Comparison of ENCODE assay signal across 21 cellular contexts in the genomic region with DNA sequence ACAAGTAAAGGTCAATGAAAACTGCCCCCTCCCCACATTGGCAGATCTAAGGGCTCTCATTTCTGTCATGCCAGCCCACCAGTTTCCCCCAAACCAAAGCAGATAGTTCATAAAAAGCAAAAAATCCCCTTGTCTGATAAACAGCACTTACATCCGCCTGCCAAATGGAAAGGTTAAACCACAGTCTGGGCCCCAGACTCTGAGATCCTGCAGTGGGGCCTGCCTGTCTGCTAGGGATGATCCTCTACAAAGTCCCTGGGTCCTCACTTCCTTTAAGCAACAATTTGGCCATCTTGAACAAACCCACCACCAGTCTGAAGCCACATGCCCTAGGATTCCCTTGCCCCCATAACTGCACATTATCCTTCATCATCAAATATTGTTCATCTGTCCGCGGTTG. TPM values are rescaled to one million over a fixed set of nuclear protein-coding genes. Genes with fewer than 3 reads are reported as not detected.
DNase-seq lines count a peak whose midpoint lies in the region; ATAC-seq lines count a peak whose summit lies in the region.
"Had no signal": no experiment of that assay in that cellular context is flagged by ENCODE, and none has a peak within 500 bp of the region (broad histone marks: within the 10 kb centered on the region; RNA-seq: fewer than 3 reads in every experiment).

No MANE protein-coding gene starts in this region.

- H3K36me3 Mint-ChIP-seq in activated CD8-positive, alpha-beta T cell treated with anti-CD3 and anti-CD28 coated beads, Interleukin-2, amount 10 ng/mL, durations not matched to agents 7 days and 5 days (ENCODE audit: low read depth), result peaks cover 78% of the 10 kb centered on the region

- POLR2A ChIA-PET in activated CD8-positive, alpha-beta T cell treated with anti-CD3 and anti-CD28 coated beads, Interleukin-2, amount 10 ng/mL, durations not matched to agents 7 days and 5 days (lab: Charles Lee), result interaction anchor here (0.6 to 2.3 kb wide), 3 partner anchors 10 to 322 kb away, joined by 3 to 8 read pairs (median 3); a partner anchor contains a TSS

- intact Hi-C loops in posterior vena cava (cut with DNase I), result loop anchor here in 1 of 2 donors (10.0 kb wide), 1 partner anchor 47 kb away; no protein-coding TSS in a partner anchor

- H3K4me3 Mint-ChIP-seq in activated CD8-positive, alpha-beta T cell treated with anti-CD3 and anti-CD28 coated beads, Interleukin-2, amount 10 ng/mL, durations not matched to agents 7 days and 5 days, result no peak overlapping the region
- H3K4me3 Mint-ChIP-seq: nephron progenitor cell had no signal

- peak overlapping the region; percentile 43 for H3K27ac Mint-ChIP-seq in activated CD8-positive, alpha-beta T cell treated with anti-CD3 and anti-CD28 coated beads, Interleukin-2, amount 10 ng/mL, durations not matched to agents 7 days and 5 days
- H3K27ac Mint-ChIP-seq: nephron progenitor cell had no signal

- ATAC-seq in activated CD8-positive, alpha-beta T cell treated with anti-CD3 and anti-CD28 coated beads, Interleukin-2, amount 10 ng/mL, durations not matched to agents 7 days and 5 days, result peak; percentile 47
- ATAC-seq in GM21825 (IDR thresholded peaks at IDR 0.05; ENCODE audit: unreplicated experiment), result no peak
- ATAC-seq: gastrocnemius medialis, K562, left ventricle myocardium superior had no signal

- H3K27me3 Mint-ChIP-seq in activated CD8-positive, alpha-beta T cell treated with anti-CD3 and anti-CD28 coated beads, Interleukin-2, amount 10 ng/mL, durations not matched to agents 7 days and 5 days (ENCODE audit: low read depth), result no peaks in the 10 kb centered on the region

- H3K9me3 Mint-ChIP-seq in activated CD8-positive, alpha-beta T cell treated with anti-CD3 and anti-CD28 coated beads, Interleukin-2, amount 10 ng/mL, durations not matched to agents 7 days and 5 days (ENCODE audit: insufficient read depth), result no peaks in the 10 kb centered on the region
- H3K9me3 Mint-ChIP-seq: nephron progenitor cell had no signal

- peak; percentile 39 for DNase-seq in stimulated activated CD4-positive, alpha-beta T cell treated with anti-CD3 and anti-CD28 coated beads, Interleukin-15, amount 100 ng/mL, for 24 hours
- no peak for DNase-seq in stimulated activated CD4-positive, alpha-beta T cell treated with anti-CD3 and anti-CD28 coated beads, Interleukin-2, amount 100 ng/mL, for 24 hours
- peak; percentile 42 for DNase-seq in activated CD8-positive, alpha-beta T cell treated with anti-CD3 and anti-CD28 coated beads, Interleukin-2, amount 10 ng/mL, durations not matched to agents 7 days and 5 days
- DNase-seq in effector CD4-positive, alpha-beta T cell, result peak; percentile 26
- DNase-seq in posterior vena cava (ENCODE audit: low spot score), result no peak
- no peak for DNase-seq in T1000 (lab: John Stamatoyannopoulos, UW)
- DNase-seq: effector memory CD4-positive, alpha-beta T cell; esophagus squamous epithelium; gastrocnemius medialis; hypothalamus; left ventricle myocardium superior; MM.1S; NCI-H1436; NCI-H510A; nephron progenitor cell; Peyer's patch; sigmoid colon; SJCRH30; uterus had no signal

- CTCF ChIA-PET in activated CD8-positive, alpha-beta T cell treated with anti-CD3 and anti-CD28 coated beads, Interleukin-2, amount 10 ng/mL, durations not matched to agents 7 days and 5 days (lab: Charles Lee), result interaction anchor here (0.9 to 4.4 kb wide), 3 partner anchors 9 to 295 kb away, joined by 3 to 24 read pairs (median 6); a partner anchor contains a TSS

- H3K4me1 Mint-ChIP-seq in activated CD8-positive, alpha-beta T cell treated with anti-CD3 and anti-CD28 coated beads, Interleukin-2, amount 10 ng/mL, durations not matched to agents 7 days and 5 days (ENCODE audit: low read depth), result peaks cover 72% of the 10 kb centered on the region

RNA-seq across cellular contexts. Expression of a gene that starts 9.7 kb away (rescaled TPM):
- 10 to 100 TPM; 25.2 to 27.2 TPM for total RNA-seq in activated CD8-positive, alpha-beta T cell treated with anti-CD3 and anti-CD28 coated beads, Interleukin-2, amount 10 ng/mL, durations not matched to agents 7 days and 5 days
- 10 to 100 TPM; 33.2 to 45.2 TPM for total RNA-seq in posterior vena cava

RNA-seq across cellular contexts. Expression of a gene that starts 11.2 kb away (rescaled TPM):
- total RNA-seq in activated CD8-positive, alpha-beta T cell treated with anti-CD3 and anti-CD28 coated beads, Interleukin-2, amount 10 ng/mL, durations not matched to agents 7 days and 5 days, result 10 to 100 TPM; 19.9 to 20.7 TPM
- total RNA-seq in posterior vena cava, result 1 to 10 TPM; 5.6 to 8.6 TPM

RNA-seq across cellular contexts. Expression of a gene that starts 34.9 kb away (rescaled TPM):
- 1 to 10 TPM; 5.8 to 6.8 TPM for total RNA-seq in activated CD8-positive, alpha-beta T cell treated with anti-CD3 and anti-CD28 coated beads, Interleukin-2, amount 10 ng/mL, durations not matched to agents 7 days and 5 days
- 10 to 100 TPM; 15.0 to 15.9 TPM for total RNA-seq in posterior vena cava

RNA-seq across cellular contexts. Expression of a gene that starts 48.0 kb away (rescaled TPM):
- total RNA-seq in activated CD8-positive, alpha-beta T cell treated with anti-CD3 and anti-CD28 coated beads, Interleukin-2, amount 10 ng/mL, durations not matched to agents 7 days and 5 days, result 1 to 10 TPM; 5.4 to 5.9 TPM
- total RNA-seq in posterior vena cava, result 1 to 10 TPM in 1 of 2 donors, under 1 TPM in 1; 0.71 to 1.4 TPM

RNA-seq across cellular contexts. Expression of a gene that starts 58.1 kb away (rescaled TPM):
- 10 to 100 TPM; 51.9 to 52.9 TPM for total RNA-seq in activated CD8-positive, alpha-beta T cell treated with anti-CD3 and anti-CD28 coated beads, Interleukin-2, amount 10 ng/mL, durations not matched to agents 7 days and 5 days
- total RNA-seq in posterior vena cava, result 100 to 1,000 TPM; 108 to 109 TPM

Comparison
In these comparisons a context has a peak if more than half of its experiments do, and no peak if none do; other contexts are left out.
1. DNase-seq: peak in stimulated activated CD4-positive, alpha-beta T cell treated with anti-CD3 and anti-CD28 coated beads, Interleukin-15, amount 100 ng/mL, for 24 hours (single experiment), activated CD8-positive, alpha-beta T cell treated with anti-CD3 and anti-CD28 coated beads, Interleukin-2, amount 10 ng/mL, durations not matched to agents 7 days and 5 days (single experiment) and effector CD4-positive, alpha-beta T cell (single experiment); none in stimulated activated CD4-positive, alpha-beta T cell treated with anti-CD3 and anti-CD28 coated beads, Interleukin-2, amount 100 ng/mL, for 24 hours (0 of 2), posterior vena cava (single experiment) and T1000 (single experiment).